1 cellular context compared by ENCODE assay signal in genomic region chr6:167005350-167006159, GRCh38.
TF ChIP-seq lines count a peak whose summit lies in the region.

No MANE protein-coding gene starts in this region.

TF ChIP-seq in HepG2, 621 proteins besides CTCF, POLR2A, EP300 and RAD21:
- TF ChIP-seq RBFOX2 (IDR thresholded peaks at IDR 0.05; ENCODE audit: low read depth, low read length) (peak; percentile 50; the same call in 1 of the 2 replicates), ZNF326 (CRISPR knock-in tag; IDR thresholded peaks at IDR 0.05; ENCODE audit: borderline replicate concordance) (no peak)
